In the genomic region with DNA sequence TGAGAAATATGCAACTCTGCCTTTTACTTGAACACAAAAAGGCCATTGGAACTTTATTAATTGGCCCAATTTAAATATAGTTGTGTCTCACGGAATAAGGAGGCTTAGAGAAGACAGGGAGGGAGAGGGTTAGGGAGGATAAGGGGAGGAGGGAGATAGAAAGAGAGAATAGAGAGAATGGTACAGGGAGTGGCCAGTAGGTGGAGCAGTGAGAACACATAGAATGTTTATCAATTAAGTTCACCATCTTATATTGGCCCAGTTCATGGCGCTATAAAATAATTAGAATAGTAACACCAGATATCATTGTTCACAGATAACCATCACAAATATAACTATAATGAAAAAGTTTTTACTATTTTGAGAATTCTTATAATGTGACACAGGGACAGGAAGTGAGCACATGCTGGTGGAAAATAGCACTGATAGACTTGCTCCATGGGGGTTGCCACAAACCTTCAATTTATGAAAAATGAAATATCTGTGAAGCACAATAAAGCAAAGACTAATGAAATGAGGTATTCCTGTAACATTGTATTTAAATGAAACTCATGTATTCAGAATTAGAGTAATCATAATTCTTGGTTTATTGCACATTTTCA, we compare ENCODE assay signal across 8 cellular contexts.
A peak's percentile ranks its signal among the peaks of the same experiment; 100 is the strongest.
DNase-seq lines count a peak whose midpoint lies in the region; TF ChIP-seq lines count a peak whose summit lies in the region.

No MANE protein-coding gene starts in this region.

- POLR2A ChIA-PET in A673 (lab: Charles Lee; ENCODE audit: low non-redundant PET), result interaction anchor here (0.6 kb wide), 1 partner anchor 22 kb away, joined by 21 read pairs; no protein-coding TSS in a partner anchor

- H3K27ac ChIP-seq in A673 (ENCODE audit: low read depth, low read length, poor library complexity, severe bottlenecking), result no peak overlapping the region
- H3K27ac ChIP-seq in Karpas-422 (ENCODE audit: low read length), result peak overlapping the region; percentile 80
- no peak overlapping the region for H3K27ac ChIP-seq in SK-N-MC

- no peaks in the 10 kb centered on the region for H4K20me1 ChIP-seq in Karpas-422 (ENCODE audit: insufficient read depth, low read depth, low read length)

- H3K36me3 ChIP-seq in A673 (ENCODE audit: insufficient read depth, low read length, poor library complexity, severe bottlenecking) (no peaks in the 10 kb centered on the region), Karpas-422 (ENCODE audit: insufficient read depth, low read length) (peaks cover under 1% of the 10 kb centered on the region; the same call in 1 of the 2 replicates), SK-N-MC (ENCODE audit: insufficient read depth, low read length) (no peaks in the 10 kb centered on the region)

- H3K4me2 ChIP-seq in Karpas-422 (ENCODE audit: low read depth, low read length, poor library complexity, severe bottlenecking), result no peak overlapping the region

- TF ChIP-seq CTCF in A673 (conservative IDR thresholded peaks at IDR 0.05; ENCODE audit: low read depth, low read length), result peak; percentile 85
- TF ChIP-seq CTCF in GM12865 (IDR thresholded peaks at IDR 0.05; ENCODE audit: insufficient read depth, low read depth, low read length, missing control alignments), result peak; percentile 69
- TF ChIP-seq CTCF in fibroblast of villous mesenchyme (IDR thresholded peaks at IDR 0.05; ENCODE audit: insufficient read depth, low read depth, low read length), result peak; percentile 47

- H3K4me1 ChIP-seq in A673 (ENCODE audit: insufficient read depth, low read length, poor library complexity, severe bottlenecking), result peaks cover 4% of the 10 kb centered on the region
- peaks cover 48% of the 10 kb centered on the region for H3K4me1 ChIP-seq in Karpas-422 (ENCODE audit: low read length)

- no peaks in the 10 kb centered on the region for H3K79me2 ChIP-seq in Karpas-422 (ENCODE audit: low read length)

- intact Hi-C loops in A673 (cut with micrococcal nuclease; ENCODE audit: unreplicated experiment), result loop anchor here (1.0 to 5.0 kb wide), 2 partner anchors 77 to 149 kb away; no protein-coding TSS in a partner anchor

- H3K27me3 ChIP-seq in A673 (replicated peaks; ENCODE audit: insufficient read depth, low read depth, low read length, poor library complexity) (no peaks in the 10 kb centered on the region), Karpas-422 (ENCODE audit: low read length) (no peaks in the 10 kb centered on the region)

- H2AFZ ChIP-seq in Karpas-422 (ENCODE audit: low read length), result peak overlapping the region; percentile 67

- DNase-seq in A673 (ENCODE audit: low spot score) (peak; percentile 72), GM12865 (ENCODE audit: low read depth) (peak; percentile 44), HCEC 1CT (peak; percentile 60), Karpas-422 (peak; percentile 93), SK-N-MC (ENCODE audit: low read depth, low spot score) (peak; percentile 26), fibroblast of villous mesenchyme (ENCODE audit: low read depth) (peak; percentile 5), amniotic stem cell (lab: John Stamatoyannopoulos, UW) (no peak)
- peak in 2 of 3 donors; percentile 1 to 12 for DNase-seq in stimulated activated CD4-positive, alpha-beta T cell treated with anti-CD3 and anti-CD28 coated beads, TNF-alpha, amount 100 ng/mL, for 48 hours (ENCODE audit: low read depth in 3 of 3)

- no peak overlapping the region for H3K4me3 ChIP-seq in A673 (ENCODE audit: low read depth, low read length, poor library complexity, severe bottlenecking)
- H3K4me3 ChIP-seq in GM12865 (ENCODE audit: low read depth, low read length), result no peak overlapping the region
- no peak overlapping the region for H3K4me3 ChIP-seq in Karpas-422 (ENCODE audit: low read length)
- H3K4me3 ChIP-seq in SK-N-MC, result no peak overlapping the region
- H3K4me3 ChIP-seq in fibroblast of villous mesenchyme (ENCODE audit: low read depth, low read length), result no peak overlapping the region

- no TSS peak for BruUV-seq in A673 (replicated peaks; lab: Mats Ljungman, UMichigan)

- peak overlapping the region; percentile 38; the same call in 1 of the 2 replicates for H3K9ac ChIP-seq in Karpas-422 (ENCODE audit: low read length)
- H3K9ac ChIP-seq in SK-N-MC (ENCODE audit: insufficient read length), result no peak overlapping the region

- H3K9me3 ChIP-seq in A673 (ENCODE audit: low read depth, low read length, poor library complexity, severe bottlenecking) (no peaks in the 10 kb centered on the region), Karpas-422 (ENCODE audit: low read length) (peaks cover 1% of the 10 kb centered on the region; the same call in 1 of the 2 replicates), SK-N-MC (ENCODE audit: low read depth, low read length) (no peaks in the 10 kb centered on the region)

- H3K9me2 ChIP-seq in Karpas-422 (replicated peaks; ENCODE audit: insufficient read depth, low read length), result no peaks in the 10 kb centered on the region

- CTCF ChIA-PET in A673 (lab: Charles Lee), result interaction anchor here (1.0 kb wide), 1 partner anchor 45 kb away, joined by 5 read pairs; no protein-coding TSS in a partner anchor
